Comparison of ENCODE assay signal across 8 cellular contexts in genomic region chr6:49462927-49463611, GRCh38. TPM values are rescaled to one million over a fixed set of nuclear protein-coding genes. Genes with fewer than 3 reads are reported as not detected.
DNase-seq lines count a peak whose midpoint lies in the region; ATAC-seq and TF ChIP-seq lines count a peak whose summit lies in the region.

TSS of gene CENPQ (plus strand) at chr6:49463370. CDS start at chr6:49470177, 6,807 bp downstream.
TSS of gene MMUT (minus strand) at chr6:49463253. CDS start at chr6:49459466, 3,787 bp downstream.

- peak within 1 kb of the TSS; percentile 92 for H3K4me3 Mint-ChIP-seq in CD8-positive, alpha-beta T cell

- no peaks in the 10 kb centered on the region for H3K9me3 Mint-ChIP-seq in CD8-positive, alpha-beta T cell

- CTCF ChIA-PET in CD8-positive, alpha-beta T cell (lab: Charles Lee): no interaction called here

- H3K27ac ChIP-seq in CD8-positive, alpha-beta T cell (ENCODE audit: low read depth, low read length): peak within 1 kb of the TSS; percentile 84
- peak within 1 kb of the TSS; percentile 88 to 98 for H3K27ac ChIP-seq in lung (ENCODE audit: low read depth in 1 of 2, low read length in 1 of 2)

- no peaks in the 10 kb centered on the region for H3K27me3 Mint-ChIP-seq in CD8-positive, alpha-beta T cell (ENCODE audit: low read depth)

- peak within 1 kb of the TSS; percentile 99 for H3K27ac Mint-ChIP-seq in CD8-positive, alpha-beta T cell

- ATAC-seq in CD8-positive, alpha-beta T cell: peak; percentile 97
- ATAC-seq in GM19467 (IDR thresholded peaks at IDR 0.05; ENCODE audit: unreplicated experiment): peak; percentile 99
- peak; percentile 100 for ATAC-seq in lung (ENCODE audit: insufficient read depth, low FRiP score)

- intact Hi-C loops in CD8-positive, alpha-beta T cell (cut with DNase I, micrococcal nuclease): loop anchor here (1.0 to 5.0 kb wide), 2 partner anchors 1986 kb away; partner anchors contain the start of gene CD2AP (in 2 of the 2)

- peaks cover 58% of the 10 kb centered on the region for H3K4me1 Mint-ChIP-seq in CD8-positive, alpha-beta T cell (ENCODE audit: low read depth)

- peak; percentile 80 to 92 (median 86) for DNase-seq in CD8-positive, alpha-beta T cell
- DNase-seq in HS-27A (ENCODE audit: low read depth): peak; percentile 79
- peak; percentile 32 for DNase-seq in NK-92 (lab: John Stamatoyannopoulos, UW; ENCODE audit: unreplicated experiment)
- DNase-seq in activated CD8-positive, alpha-beta memory T cell treated with anti-CD3 and anti-CD28 coated beads for 1 hour (ENCODE audit: extremely low read depth in 1 of 2, low read depth in 1 of 2): peak; percentile 66 to 75
- DNase-seq in effector CD4-positive, alpha-beta T cell: peak; percentile 87
- peak; percentile 95 for DNase-seq in lung (ENCODE audit: low spot score)
- peak; percentile 75 to 86 (median 81) for DNase-seq in stimulated activated CD4-positive, alpha-beta T cell treated with anti-CD3 and anti-CD28 coated beads, TNF-alpha, amount 100 ng/mL, for 4 hours (ENCODE audit: low read depth in 3 of 3)

- H3K36me3 ChIP-seq in CD8-positive, alpha-beta T cell (ENCODE audit: insufficient read depth, low read length): no peaks in the 10 kb centered on the region
- peaks cover 0 to 3% of the 10 kb centered on the region in 2 donors for H3K36me3 ChIP-seq in lung (ENCODE audit: control insufficient read depth in 2 of 2, insufficient read depth in 2 of 2, low read length in 2 of 2)

- WGBS in lung, 2 donors: 0% methylated on average over 37 of the region's 37 CpGs

- POLR2A ChIA-PET in CD8-positive, alpha-beta T cell (lab: Charles Lee): no interaction called here

- no peaks in the 10 kb centered on the region for H3K27me3 ChIP-seq in CD8-positive, alpha-beta T cell (ENCODE audit: insufficient read depth, low read length)
- H3K27me3 ChIP-seq in lung (ENCODE audit: control insufficient read depth, insufficient read depth): no peaks in the 10 kb centered on the region

- peaks cover 25% of the 10 kb centered on the region for H3K36me3 Mint-ChIP-seq in CD8-positive, alpha-beta T cell

- no peak for TF ChIP-seq CTCF in CD8-positive, alpha-beta T cell (IDR thresholded peaks at IDR 0.05)
- no peak for TF ChIP-seq CTCF in lung (IDR thresholded peaks at IDR 0.05; ENCODE audit: control extremely low read depth, extremely low read depth)

- peak within 1 kb of the TSS; percentile 77 for H3K4me3 ChIP-seq in CD8-positive, alpha-beta T cell (ENCODE audit: low read depth, low read length)
- peak within 1 kb of the TSS; percentile 74 for H3K4me3 ChIP-seq in lung

- H3K9me3 ChIP-seq in CD8-positive, alpha-beta T cell (ENCODE audit: low read length): no peaks in the 10 kb centered on the region
- no peaks in the 10 kb centered on the region for H3K9me3 ChIP-seq in lung (ENCODE audit: control insufficient read depth in 2 of 2, insufficient read depth in 1 of 2, low read length in 1 of 2)

- H3K4me1 ChIP-seq in CD8-positive, alpha-beta T cell (ENCODE audit: insufficient read depth, low read length): peaks cover 26% of the 10 kb centered on the region
- H3K4me1 ChIP-seq in lung (ENCODE audit: control insufficient read depth in 2 of 2, insufficient read depth in 2 of 2, low read length in 2 of 2): peaks cover 1 to 10% of the 10 kb centered on the region in 2 donors

RNA-seq across cellular contexts. Expression of gene CENPQ, which starts in this region (rescaled TPM):
- total RNA-seq in CD8-positive, alpha-beta T cell: under 1 TPM; 0.35 to 0.58 TPM
- total RNA-seq in lung: 1 to 10 TPM; 3.5 to 9.2 TPM
- 1 to 10 TPM; 3.5 to 3.8 TPM for polyA plus RNA-seq in lung

RNA-seq across cellular contexts. Expression of gene MMUT, which starts in this region (rescaled TPM):
- 1 to 10 TPM; 5.8 to 6.2 TPM for total RNA-seq in CD8-positive, alpha-beta T cell
- 10 to 100 TPM; 21.3 to 27.0 TPM for total RNA-seq in lung
- 10 to 100 TPM; 11.4 to 14.3 TPM for polyA plus RNA-seq in lung

Comparison
In these comparisons a context has a peak if more than half of its experiments do, and no peak if none do; other contexts are left out.
1. Peak in every context shown above with its lines: DNase-seq, ATAC-seq, H3K4me3 ChIP-seq and H3K27ac ChIP-seq.
2. DNase-seq: peak in every context shown above with its lines; median percentile 95 in lung; 87 in effector CD4-positive, alpha-beta T cell; 86 in CD8-positive, alpha-beta T cell; 81 in stimulated activated CD4-positive, alpha-beta T cell treated with anti-CD3 and anti-CD28 coated beads, TNF-alpha, amount 100 ng/mL, for 4 hours; 79 in HS-27A; 70 in activated CD8-positive, alpha-beta memory T cell treated with anti-CD3 and anti-CD28 coated beads for 1 hour; 32 in NK-92.